Comparison of ENCODE assay signal across 1 cellular context in the genomic region with DNA sequence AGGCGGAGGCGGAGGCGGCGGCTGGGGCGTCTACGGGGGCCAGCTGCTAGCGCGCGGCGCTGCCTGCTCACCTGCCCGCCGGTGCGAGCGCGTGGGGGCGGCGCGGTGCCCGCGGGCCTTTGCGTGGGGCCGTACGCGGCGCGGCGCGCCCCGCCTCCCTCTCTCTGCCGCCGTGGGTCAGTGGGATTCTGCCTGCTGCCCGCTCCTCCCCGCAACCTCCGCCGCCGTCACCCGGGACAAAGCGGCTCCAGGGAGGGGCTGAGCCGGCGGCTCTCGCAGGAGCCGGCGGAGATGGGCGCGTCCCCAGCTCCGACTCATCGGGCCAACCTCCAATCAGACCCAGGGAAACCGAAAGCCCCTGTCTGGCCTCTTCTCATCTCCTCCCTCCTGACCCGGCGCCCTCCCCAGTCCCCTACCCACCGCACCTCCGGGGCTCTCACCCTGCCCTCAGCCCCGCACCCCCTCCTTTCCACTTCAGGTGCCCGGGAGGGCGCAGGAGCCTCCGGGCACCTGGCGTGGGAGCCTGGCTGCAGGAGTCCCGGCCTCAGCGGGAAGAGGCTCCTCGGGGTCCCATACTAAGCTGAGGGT.
A peak's percentile ranks its signal among the peaks of the same experiment; 100 is the strongest.
TF ChIP-seq lines count a peak whose summit lies in the region.

A gene (minus strand): TSS at position 249 of the 588 bp plus-strand sequence.

TF ChIP-seq in HCT116, 20 proteins besides CTCF, POLR2A, EP300 and RAD21 (continued from another document):
- TF ChIP-seq, protein P1, sequence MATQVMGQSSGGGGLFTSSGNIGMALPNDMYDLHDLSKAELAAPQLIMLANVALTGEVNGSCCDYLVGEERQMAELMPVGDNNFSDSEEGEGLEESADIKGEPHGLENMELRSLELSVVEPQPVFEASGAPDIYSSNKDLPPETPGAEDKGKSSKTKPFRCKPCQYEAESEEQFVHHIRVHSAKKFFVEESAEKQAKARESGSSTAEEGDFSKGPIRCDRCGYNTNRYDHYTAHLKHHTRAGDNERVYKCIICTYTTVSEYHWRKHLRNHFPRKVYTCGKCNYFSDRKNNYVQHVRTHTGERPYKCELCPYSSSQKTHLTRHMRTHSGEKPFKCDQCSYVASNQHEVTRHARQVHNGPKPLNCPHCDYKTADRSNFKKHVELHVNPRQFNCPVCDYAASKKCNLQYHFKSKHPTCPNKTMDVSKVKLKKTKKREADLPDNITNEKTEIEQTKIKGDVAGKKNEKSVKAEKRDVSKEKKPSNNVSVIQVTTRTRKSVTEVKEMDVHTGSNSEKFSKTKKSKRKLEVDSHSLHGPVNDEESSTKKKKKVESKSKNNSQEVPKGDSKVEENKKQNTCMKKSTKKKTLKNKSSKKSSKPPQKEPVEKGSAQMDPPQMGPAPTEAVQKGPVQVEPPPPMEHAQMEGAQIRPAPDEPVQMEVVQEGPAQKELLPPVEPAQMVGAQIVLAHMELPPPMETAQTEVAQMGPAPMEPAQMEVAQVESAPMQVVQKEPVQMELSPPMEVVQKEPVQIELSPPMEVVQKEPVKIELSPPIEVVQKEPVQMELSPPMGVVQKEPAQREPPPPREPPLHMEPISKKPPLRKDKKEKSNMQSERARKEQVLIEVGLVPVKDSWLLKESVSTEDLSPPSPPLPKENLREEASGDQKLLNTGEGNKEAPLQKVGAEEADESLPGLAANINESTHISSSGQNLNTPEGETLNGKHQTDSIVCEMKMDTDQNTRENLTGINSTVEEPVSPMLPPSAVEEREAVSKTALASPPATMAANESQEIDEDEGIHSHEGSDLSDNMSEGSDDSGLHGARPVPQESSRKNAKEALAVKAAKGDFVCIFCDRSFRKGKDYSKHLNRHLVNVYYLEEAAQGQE (IDR thresholded peaks at IDR 0.05; ENCODE audit: low read depth): no peak
- TF ChIP-seq TCF7L2 (IDR thresholded peaks at IDR 0.05; ENCODE audit: borderline replicate concordance, extremely low read depth, insufficient read depth, insufficient read length) (peak; percentile 40), SP1 (IDR thresholded peaks at IDR 0.05; ENCODE audit: low read depth) (no peak), ZNF274 (IDR thresholded peaks at IDR 0.05; ENCODE audit: low read depth, low read length) (no peak), ELF1 (IDR thresholded peaks at IDR 0.05; ENCODE audit: borderline replicate concordance, low read depth) (no peak)
